In genomic region chr11:119641991-119642745, GRCh38 we compare ENCODE assay signal across 8 cellular contexts.
A peak's percentile ranks its signal among the peaks of the same experiment; 100 is the strongest.
DNase-seq lines count a peak whose midpoint lies in the region; ATAC-seq, FAIRE-seq and TF ChIP-seq lines count a peak whose summit lies in the region.

No MANE protein-coding gene starts in this region.

- peak; percentile 64 for ATAC-seq in esophagus mucosa

- H3K4me3 ChIP-seq in BJ (ENCODE audit: low read depth, low read length), result no peak overlapping the region
- H3K4me3 ChIP-seq in OCI-LY1 (ENCODE audit: low read depth, low read length, poor library complexity, severe bottlenecking), result no peak overlapping the region
- no peak overlapping the region for H3K4me3 ChIP-seq in ovary

- no peak overlapping the region for H3K4me2 ChIP-seq in OCI-LY1 (ENCODE audit: low read length)

- no peak overlapping the region for H2AFZ ChIP-seq in OCI-LY1 (ENCODE audit: low read length)

- in situ Hi-C loops in GM13976 (cut with MboI; ENCODE audit: low sequenced_read_pairs, unreplicated experiment), result no loop called here

- H3K36me3 ChIP-seq in BJ (ENCODE audit: control insufficient read depth, insufficient read depth, low read length) (no peaks in the 10 kb centered on the region), OCI-LY1 (ENCODE audit: insufficient read depth, low read length) (no peaks in the 10 kb centered on the region), ovary (no peaks in the 10 kb centered on the region)

- no peak for DNase-seq in BJ (ENCODE audit: low read depth)
- peak; percentile 74 for DNase-seq in GM13976 (ENCODE audit: low spot score)
- peak; percentile 43 for DNase-seq in stimulated activated CD8-positive, alpha-beta memory T cell treated with anti-CD3 and anti-CD28 coated beads, Interleukin-4, amount 100 ng/mL, for 48 hours
- DNase-seq in UCSD-AML1 (lab: John Stamatoyannopoulos, UW; ENCODE audit: unreplicated experiment), result no peak
- DNase-seq in H54 (ENCODE audit: insufficient read length, low spot score), result no peak
- no peak for DNase-seq in ovary

- TF ChIP-seq CTCF in BJ (IDR thresholded peaks at IDR 0.05; ENCODE audit: insufficient read depth, low read depth, low read length) (peak; percentile 56), GM13976 (IDR thresholded peaks at IDR 0.05; ENCODE audit: borderline replicate concordance, control extremely low read depth, extremely low read depth, insufficient read depth, missing control alignments) (peak; percentile 42), OCI-LY1 (IDR thresholded peaks at IDR 0.05; ENCODE audit: low read length) (peak; percentile 52), ovary (IDR thresholded peaks at IDR 0.05) (no peak)

- H3K27ac ChIP-seq in OCI-LY1 (ENCODE audit: low read depth, low read length, poor library complexity, severe bottlenecking) (no peak overlapping the region), ovary (no peak overlapping the region)

- H3F3A ChIP-seq in OCI-LY1 (ENCODE audit: insufficient read depth, low read length), result no peaks in the 10 kb centered on the region

- POLR2A ChIA-PET in BJ (lab: Charles Lee), result no interaction called here

- 63 to 73% (median 69%) methylated on average over 11 to 12 of the region's 12 CpGs for WGBS in ovary, 3 donors

- no peak for TF ChIP-seq EP300 in ovary (IDR thresholded peaks at IDR 0.05)

- H3K27me3 ChIP-seq in BJ (ENCODE audit: control insufficient read depth, insufficient read depth, low read length) (peaks cover 4% of the 10 kb centered on the region), OCI-LY1 (ENCODE audit: insufficient read depth, low read length) (no peaks in the 10 kb centered on the region), ovary (no peaks in the 10 kb centered on the region)

- H3K9me3 ChIP-seq in OCI-LY1 (ENCODE audit: low read length) (no peaks in the 10 kb centered on the region), ovary (no peaks in the 10 kb centered on the region)

- FAIRE-seq in H54 (lab: Jason Lieb, UNC), result no peak

- no peaks in the 10 kb centered on the region for H3K9me2 ChIP-seq in OCI-LY1 (ENCODE audit: low read depth, low read length)

- intact Hi-C loops in ovary (cut with DNase I), result no loop called here

- no peak overlapping the region for H3K9ac ChIP-seq in OCI-LY1 (ENCODE audit: low read length)

- CTCF ChIA-PET in BJ (lab: Yijun Ruan, JAX), result interaction anchor here (0.6 to 1.9 kb wide), 9 partner anchors 9 to 464 kb away, joined by 3 to 9 read pairs (median 3); partner anchors contain the start of gene NECTIN1

- TF ChIP-seq POLR2A in H54 (IDR thresholded peaks at IDR 0.05; ENCODE audit: low read depth, low read length) (no peak), ovary (IDR thresholded peaks at IDR 0.05) (no peak)

- H3K4me1 ChIP-seq in OCI-LY1 (ENCODE audit: insufficient read depth, low read length, severe bottlenecking) (no peaks in the 10 kb centered on the region), ovary (ENCODE audit: insufficient read depth) (no peaks in the 10 kb centered on the region)

- H4K20me1 ChIP-seq in OCI-LY1 (ENCODE audit: insufficient read depth, low read length), result no peaks in the 10 kb centered on the region

- H3K79me2 ChIP-seq in OCI-LY1 (ENCODE audit: insufficient read depth, low read length), result no peaks in the 10 kb centered on the region

Comparison
In these comparisons a context has a peak if more than half of its experiments do, and no peak if none do; other contexts are left out.
1. DNase-seq: peak in GM13976 (single experiment) and stimulated activated CD8-positive, alpha-beta memory T cell treated with anti-CD3 and anti-CD28 coated beads, Interleukin-4, amount 100 ng/mL, for 48 hours (single experiment); none in BJ (single experiment), UCSD-AML1 (single experiment), H54 (single experiment) and ovary (0 of 5).
2. CTCF ChIP-seq: peak in BJ (single experiment), GM13976 (single experiment) and OCI-LY1 (single experiment); none in ovary (0 of 3).